ENCODE assay signal across 24 cellular contexts in genomic region chr1:156138366-156138969, GRCh38. TPM values are rescaled to one million over a fixed set of nuclear protein-coding genes. Genes with fewer than 3 reads are reported as not detected.
DNase-seq lines count a peak whose midpoint lies in the region; TF ChIP-seq lines count a peak whose summit lies in the region.
"Had no signal": no experiment of that assay in that cellular context is flagged by ENCODE, and none has a peak within 500 bp of the region (broad histone marks: within the 10 kb centered on the region; RNA-seq: fewer than 3 reads in every experiment).

No MANE protein-coding gene starts in this region.

- no peaks in the 10 kb centered on the region for H3K9me3 ChIP-seq in adipocyte (ENCODE audit: control insufficient read depth, low read length)
- H3K9me3 ChIP-seq in mesenchymal stem cell (ENCODE audit: control insufficient read depth, low read length) = no peaks in the 10 kb centered on the region
- H3K9me3 ChIP-seq: BLaER1 treated with 17β-estradiol and CSF1 and Interleukin-3, amounts not matched to agents 10 nM and 100 nM; neutrophil; prostate gland; suprapubic skin had no signal

- H3K23ac ChIP-seq in mesenchymal stem cell (ENCODE audit: low read length in 2 of 2) = no peak overlapping the region

- no peak overlapping the region for H2AK5ac ChIP-seq in mesenchymal stem cell (ENCODE audit: low read length, severe bottlenecking)

- peaks cover 77% of the 10 kb centered on the region for H3K36me3 ChIP-seq in adipocyte (ENCODE audit: control insufficient read depth, insufficient read depth, low read length, severe bottlenecking)
- H3K36me3 ChIP-seq in mesenchymal stem cell (ENCODE audit: control insufficient read depth in 1 of 2, insufficient read depth in 2 of 2, low read depth in 1 of 2, low read length in 2 of 2) = peaks cover 82 to 83% of the 10 kb centered on the region in 2 experiments
- H3K36me3 ChIP-seq: neutrophil had no signal

- H3K18ac ChIP-seq in mesenchymal stem cell (ENCODE audit: low read depth in 1 of 2, low read length in 2 of 2) = no peak overlapping the region

- H3K4ac ChIP-seq in mesenchymal stem cell (ENCODE audit: low read depth in 1 of 2, low read length in 2 of 2) = no peak overlapping the region

- H4K8ac ChIP-seq in mesenchymal stem cell (ENCODE audit: low read length) = no peak overlapping the region

- no peak overlapping the region for H4K91ac ChIP-seq in mesenchymal stem cell (ENCODE audit: low read length)

- no peak overlapping the region for H3K27ac ChIP-seq in mesenchymal stem cell (ENCODE audit: low read length, poor library complexity, severe bottlenecking)
- H3K27ac ChIP-seq: BLaER1 treated with 17β-estradiol and CSF1 and Interleukin-3, amounts not matched to agents 10 nM and 100 nM; neutrophil; prostate gland had no signal

- no peak overlapping the region for H2BK5ac ChIP-seq in mesenchymal stem cell (ENCODE audit: low read depth, low read length, poor library complexity, severe bottlenecking)

- H2BK120ac ChIP-seq in mesenchymal stem cell (ENCODE audit: low read depth, low read length) = no peak overlapping the region

- TF ChIP-seq CTCF in GM20000 (IDR thresholded peaks at IDR 0.05; ENCODE audit: extremely low read depth, missing control alignments) = no peak

- H3K27me3 ChIP-seq in adipocyte (replicated peaks; ENCODE audit: control insufficient read depth, insufficient read depth, low read length) (no peaks in the 10 kb centered on the region), mesenchymal stem cell (ENCODE audit: control insufficient read depth in 1 of 2, insufficient read depth in 1 of 2, low read length in 2 of 2) (no peaks in the 10 kb centered on the region)
- H3K27me3 ChIP-seq: BLaER1 treated with 17β-estradiol and CSF1 and Interleukin-3, amounts not matched to agents 10 nM and 100 nM; suprapubic skin had no signal

- in situ Hi-C loops in G401 (cut with HindIII; ENCODE audit: low sequenced_read_pairs) = loop anchor here (10.0 kb wide), 2 partner anchors 86 to 194 kb away; partner anchors contain the start of gene RXFP4

- no peak overlapping the region for H3K14ac ChIP-seq in mesenchymal stem cell (ENCODE audit: low read length in 2 of 2)

- no peak overlapping the region for H3K4me2 ChIP-seq in mesenchymal stem cell (ENCODE audit: low read length, poor library complexity, severe bottlenecking)
- H3K4me2 ChIP-seq: BLaER1 treated with 17β-estradiol and CSF1 and Interleukin-3, amounts not matched to agents 10 nM and 100 nM had no signal

- H3K4me3 ChIP-seq in adipocyte (ENCODE audit: low read length) = no peak overlapping the region
- H3K4me3 ChIP-seq in mesenchymal stem cell (ENCODE audit: insufficient read depth in 1 of 2, low read depth in 1 of 2, low read length in 2 of 2) = no peak overlapping the region
- H3K4me3 ChIP-seq: BLaER1 treated with 17β-estradiol and CSF1 and Interleukin-3, amounts not matched to agents 10 nM and 100 nM; prostate gland; suprapubic skin had no signal

- H3K9ac ChIP-seq in adipocyte (ENCODE audit: low read length) = peak overlapping the region; percentile 9
- peak overlapping the region; percentile 46 for H3K9ac ChIP-seq in mesenchymal stem cell (ENCODE audit: low read length)

- DNase-seq in G401 (ENCODE audit: low spot score) = peak; percentile 21
- DNase-seq in adipocyte (ENCODE audit: low read depth) = no peak
- no peak for DNase-seq in mesenchymal stem cell
- DNase-seq in dedifferentiated amniotic fluid mesenchymal stem cell (ENCODE audit: extremely low spot score) = no peak
- no peak for DNase-seq in GM20000 (ENCODE audit: low spot score)
- DNase-seq in EL = no peak
- DNase-seq: activated CD4-positive, CD25-positive, alpha-beta regulatory T cell treated with anti-CD3 and anti-CD28 coated beads, Interleukin-2, amount 50 U/mL, for 72 hours; activated CD8-positive, alpha-beta T cell treated with anti-CD3 and anti-CD28 coated beads for 36 hours; COR-L47; DMS79; hippocampal formation; KG1; mesendoderm; NCI-H1436; NCI-H2081 treated with DMSO at 0.1 percent for 48 hours; NCI-H774; RPMI8226; stimulated activated CD4-positive, alpha-beta T cell treated with anti-CD3 and anti-CD28 coated beads, Interleukin-15, amount 100 ng/mL, for 24 hours; stimulated activated naive B cell treated with anti-CD40 and anti-IgM and Interleukin-4, amounts not matched to agents 10 μg/mL and 1 μg/mL and 100 μg/mL, for 72 hours; T-helper 1 cell had no signal

- H2AFZ ChIP-seq in mesenchymal stem cell (ENCODE audit: low read depth, low read length) = no peak overlapping the region

- WGBS in mesenchymal stem cell = 96% methylated on average over 24 of the region's 26 CpGs

- H3K79me1 ChIP-seq in mesenchymal stem cell (replicated peaks; ENCODE audit: low read length, poor library complexity, severe bottlenecking) = peaks cover 22% of the 10 kb centered on the region

- no peak overlapping the region for H2BK15ac ChIP-seq in mesenchymal stem cell (ENCODE audit: low read depth, poor library complexity, severe bottlenecking)

- no peak overlapping the region for H2BK12ac ChIP-seq in mesenchymal stem cell (ENCODE audit: low read length in 2 of 2)

- H3K4me1 ChIP-seq in adipocyte (ENCODE audit: control insufficient read depth, insufficient read depth, low read length) (peaks cover 8% of the 10 kb centered on the region), mesenchymal stem cell (ENCODE audit: control insufficient read depth, insufficient read depth, low read depth, low read length) (no peaks in the 10 kb centered on the region)
- H3K4me1 ChIP-seq: prostate gland had no signal

RNA-seq across cellular contexts. Expression of gene SEMA4A, which starts 14.9 kb away (rescaled TPM):
- total RNA-seq in G401 (2014; rRNA removed; shearing (Covaris generic)) = 1.8 and 2.0 TPM in 2 replicates
- polyA plus RNA-seq in mesenchymal stem cell (2013, experiment 1 of 2) = 0.61 TPM
- polyA plus RNA-seq in mesenchymal stem cell (2013, experiment 2 of 2) = 0.40 TPM

RNA-seq across cellular contexts. Expression of gene LMNA, which starts 24.0 kb away (rescaled TPM):
- 314 and 341 TPM in 2 replicates for total RNA-seq in G401 (2014; rRNA removed; shearing (Covaris generic))
- polyA plus RNA-seq in mesenchymal stem cell (2013, experiment 1 of 2) = 732 TPM
- polyA plus RNA-seq in mesenchymal stem cell (2013, experiment 2 of 2) = 747 TPM

RNA-seq across cellular contexts. Expression of gene SLC25A44, which starts 55.4 kb away (rescaled TPM):
- total RNA-seq in G401 (2014; rRNA removed; shearing (Covaris generic)) = 7.3 and 11.9 TPM in 2 replicates
- 21.8 TPM for polyA plus RNA-seq in mesenchymal stem cell (2013, experiment 1 of 2)
- 20.8 TPM for polyA plus RNA-seq in mesenchymal stem cell (2013, experiment 2 of 2)

RNA-seq across cellular contexts. Expression of gene MEX3A, which starts 56.2 kb away (rescaled TPM):
- total RNA-seq in G401 (2014; rRNA removed; shearing (Covaris generic)) = 21.0 and 21.2 TPM in 2 replicates
- 10.4 TPM for polyA plus RNA-seq in mesenchymal stem cell (2013, experiment 1 of 2)
- 10.7 TPM for polyA plus RNA-seq in mesenchymal stem cell (2013, experiment 2 of 2)
